Comparison of ENCODE assay signal across 1 cellular context in genomic region chr20:22692119-22692475, GRCh38.
TF ChIP-seq lines count a peak whose summit lies in the region.

No MANE protein-coding gene starts in this region.

TF ChIP-seq in HepG2, 621 proteins besides CTCF, POLR2A, EP300 and RAD21:
- TF ChIP-seq ZBTB38 (CRISPR knock-in tag; IDR thresholded peaks at IDR 0.05), result peak; percentile 7; the same call in 1 of the 2 replicates
- TF ChIP-seq PRPF4 (IDR thresholded peaks at IDR 0.05; ENCODE audit: low read depth, low read length, poor library complexity, severe bottlenecking), result no peak
- 0 out of 2 replicates have a peak, but pooled peaks have one; percentile 45 for TF ChIP-seq NFE2L1 (CRISPR knock-in tag; IDR thresholded peaks at IDR 0.05; ENCODE audit: borderline replicate concordance)
- TF ChIP-seq GATA4 (IDR thresholded peaks at IDR 0.05; ENCODE audit: borderline replicate concordance, low read depth), result no peak
- TF ChIP-seq ZNF850 (CRISPR knock-in tag; conservative IDR thresholded peaks at IDR 0.05), result no peak
- TF ChIP-seq ZNF772 (CRISPR knock-in tag; IDR thresholded peaks at IDR 0.05), result 0 out of 2 replicates have a peak, but pooled peaks have one; percentile 6
- no peak for TF ChIP-seq ZNF788 (CRISPR knock-in tag; IDR thresholded peaks at IDR 0.05; ENCODE audit: borderline replicate concordance)
- no peak for TF ChIP-seq MIER3 (CRISPR knock-in tag; IDR thresholded peaks at IDR 0.05; ENCODE audit: borderline replicate concordance)
- TF ChIP-seq ZNF225 (CRISPR knock-in tag; IDR thresholded peaks at IDR 0.05), result 0 out of 2 replicates have a peak, but pooled peaks have one; percentile 14
- TF ChIP-seq MAFK (conservative IDR thresholded peaks at IDR 0.05 in 1 of 2, IDR thresholded peaks at IDR 0.05 in 1 of 2; ENCODE audit: low read length in 2 of 2), result no peak
- TF ChIP-seq MXD3 (CRISPR knock-in tag; IDR thresholded peaks at IDR 0.05), result no peak
- TF ChIP-seq JARID2 (CRISPR knock-in tag; IDR thresholded peaks at IDR 0.05; ENCODE audit: insufficient replicate concordance), result no peak
- no peak for TF ChIP-seq ZNF7 (CRISPR knock-in tag; IDR thresholded peaks at IDR 0.05)
- no peak for TF ChIP-seq TGIF2 (CRISPR knock-in tag; IDR thresholded peaks at IDR 0.05)
- TF ChIP-seq ZNF18 (CRISPR knock-in tag; IDR thresholded peaks at IDR 0.05; ENCODE audit: insufficient replicate concordance), result no peak
- no peak for TF ChIP-seq SNRNP70 (IDR thresholded peaks at IDR 0.05; ENCODE audit: low read depth, low read length)
- peak; percentile 19; the same call in 1 of the 2 replicates for TF ChIP-seq WIZ (CRISPR knock-in tag; IDR thresholded peaks at IDR 0.05)
- no peak for TF ChIP-seq SATB2 (CRISPR knock-in tag; IDR thresholded peaks at IDR 0.05)
- no peak for TF ChIP-seq MTA1 (CRISPR knock-in tag; IDR thresholded peaks at IDR 0.05; ENCODE audit: borderline replicate concordance)
- no peak for TF ChIP-seq ZNF138 (CRISPR knock-in tag; IDR thresholded peaks at IDR 0.05; ENCODE audit: low read depth)
TF ChIP-seq in HepG2: peak in this region for 5.
